19 cellular contexts compared by ENCODE assay signal in the genomic region with DNA sequence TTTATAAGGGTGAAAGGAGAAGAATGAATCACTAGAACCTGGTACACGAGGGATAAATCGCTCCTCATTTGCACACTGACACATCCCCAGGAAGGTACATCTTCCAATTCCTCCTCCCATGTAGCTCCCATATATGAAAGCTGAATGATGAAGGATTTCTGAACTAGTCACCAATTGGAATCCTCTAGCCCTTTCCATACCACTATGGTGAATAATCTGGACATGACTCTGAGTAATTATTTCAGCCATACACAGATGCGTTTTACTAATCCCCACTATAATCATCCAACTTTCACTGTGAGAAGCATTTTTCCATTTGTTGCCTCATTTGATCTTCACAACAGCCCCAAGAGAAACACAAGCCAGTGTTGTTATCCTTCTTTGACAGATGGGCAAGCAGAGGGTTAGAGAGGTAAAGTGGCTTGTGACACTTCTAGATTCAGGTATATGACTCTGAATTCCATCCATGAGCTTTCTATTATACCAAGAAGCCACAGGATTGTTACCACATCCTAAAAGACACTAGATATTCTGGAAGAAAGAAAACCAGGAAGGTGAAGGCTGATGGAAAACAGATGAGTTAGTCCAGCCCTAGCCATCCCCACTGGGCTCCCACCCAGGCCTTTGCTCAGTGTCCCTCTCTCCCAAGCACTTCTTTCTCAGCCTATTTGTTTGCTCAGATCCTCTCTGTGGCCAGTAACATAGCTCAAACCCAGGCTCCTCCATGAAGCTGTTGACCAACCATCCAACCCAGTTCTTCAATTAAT. TPM values are rescaled to one million over a fixed set of nuclear protein-coding genes. Genes with fewer than 3 reads are reported as not detected.
DNase-seq lines count a peak whose midpoint lies in the region; ATAC-seq and TF ChIP-seq lines count a peak whose summit lies in the region.
"Had no signal": no experiment of that assay in that cellular context is flagged by ENCODE, and none has a peak within 500 bp of the region (broad histone marks: within the 10 kb centered on the region; RNA-seq: fewer than 3 reads in every experiment).

No MANE protein-coding gene starts in this region.

- WGBS in SK-N-SH (ENCODE audit: low lambda C conversion rate) = 9% methylated on average over 3 of the region's 3 CpGs
- 72% methylated on average over 3 of the region's 3 CpGs for WGBS in smooth muscle cell (ENCODE audit: low lambda C conversion rate)

- H3F3A ChIP-seq in SK-N-SH (replicated peaks; ENCODE audit: insufficient read depth) = peaks cover 21% of the 10 kb centered on the region
- H3F3A ChIP-seq in smooth muscle cell (ENCODE audit: low read depth) = no peaks in the 10 kb centered on the region

- H2AFZ ChIP-seq in SK-N-SH (ENCODE audit: low read depth) (peak overlapping the region; percentile 13; the same call in 1 of the 2 replicates), fibroblast of lung (ENCODE audit: low read length) (peak overlapping the region; percentile 19), smooth muscle cell (ENCODE audit: low read depth) (no peak overlapping the region)
- H2AFZ ChIP-seq: GM23338 had no signal

- no peaks in the 10 kb centered on the region for H3K9me2 ChIP-seq in SK-N-SH

- H3K9me3 Mint-ChIP-seq in activated T-cell treated with anti-CD3 and anti-CD28 coated beads, Interleukin-2, amount 50 U/mL, for 72 hours = peaks cover 0 to 4% of the 10 kb centered on the region in 2 donors
- H3K9me3 Mint-ChIP-seq in activated T-cell treated with anti-CD3 and anti-CD28 coated beads, Interleukin-2, amount 50 U/mL, for 24 hours = no peaks in the 10 kb centered on the region
- H3K9me3 Mint-ChIP-seq in chondrocyte (ENCODE audit: low read depth) = no peaks in the 10 kb centered on the region
- H3K9me3 Mint-ChIP-seq: endodermal cell, GM23338 had no signal

- H3K27ac ChIP-seq in SK-N-SH (ENCODE audit: low read depth in 2 of 2, low read length in 1 of 2) = peak overlapping the region in 1 of 2 experiments; percentile 81; a peak in 2 of 4 replicates
- H3K27ac ChIP-seq in fibroblast of lung (ENCODE audit: insufficient read depth, low read length) = peak overlapping the region; percentile 76
- peak overlapping the region; percentile 11 for H3K27ac ChIP-seq in smooth muscle cell (ENCODE audit: low read depth)
- H3K27ac ChIP-seq: 22Rv1, cardiac muscle cell, pancreas had no signal

- peaks cover 16% of the 10 kb centered on the region for H3K27me3 Mint-ChIP-seq in activated T-cell treated with anti-CD3 and anti-CD28 coated beads, Interleukin-2, amount 50 U/mL, for 72 hours (ENCODE audit: low read depth)
- H3K27me3 Mint-ChIP-seq in activated T-cell treated with anti-CD3 and anti-CD28 coated beads, Interleukin-2, amount 50 U/mL, for 24 hours = no peaks in the 10 kb centered on the region
- no peaks in the 10 kb centered on the region for H3K27me3 Mint-ChIP-seq in chondrocyte (ENCODE audit: low read depth)

- ATAC-seq in activated T-cell treated with anti-CD3 and anti-CD28 coated beads, Interleukin-2, amount 50 U/mL, for 72 hours (replicated peaks in 1 of 2) = no peak
- ATAC-seq: GM23338, pancreas had no signal

- H3K4me3 ChIP-seq in SK-N-SH (ENCODE audit: low read depth in 2 of 2, low read length in 1 of 2) = no peak overlapping the region
- no peak overlapping the region for H3K4me3 ChIP-seq in fibroblast of lung (replicated peaks in 1 of 4; ENCODE audit: control extremely low read depth in 1 of 4, insufficient read depth in 1 of 4, low read depth in 3 of 4, low read length in 4 of 4)
- H3K4me3 ChIP-seq in smooth muscle cell = no peak overlapping the region
- H3K4me3 ChIP-seq: cardiac muscle cell, GM23338, pancreas had no signal

- no peak overlapping the region for H3K4me3 Mint-ChIP-seq in activated T-cell treated with anti-CD3 and anti-CD28 coated beads, Interleukin-2, amount 50 U/mL, for 72 hours
- no peak overlapping the region for H3K4me3 Mint-ChIP-seq in activated T-cell treated with anti-CD3 and anti-CD28 coated beads, Interleukin-2, amount 50 U/mL, for 24 hours
- no peak overlapping the region for H3K4me3 Mint-ChIP-seq in chondrocyte (ENCODE audit: unreplicated experiment)
- H3K4me3 Mint-ChIP-seq: endodermal cell, GM23338 had no signal

- H3K4me1 ChIP-seq in SK-N-SH (ENCODE audit: control insufficient read depth in 1 of 2, insufficient read depth in 2 of 2, low read depth in 1 of 2, low read length in 1 of 2) (peaks cover 3 to 4% of the 10 kb centered on the region in 2 experiments; a peak in 2 of 4 replicates), fibroblast of lung (ENCODE audit: control insufficient read depth, extremely low read depth, insufficient read depth, low read length) (peaks cover 12% of the 10 kb centered on the region), smooth muscle cell (ENCODE audit: low read depth) (no peaks in the 10 kb centered on the region)

- H3K9me3 ChIP-seq in SK-N-SH (no peaks in the 10 kb centered on the region), fibroblast of lung (ENCODE audit: control insufficient read depth, insufficient read depth, low read depth, low read length) (no peaks in the 10 kb centered on the region), smooth muscle cell (replicated peaks; ENCODE audit: low read depth) (no peaks in the 10 kb centered on the region)
- H3K9me3 ChIP-seq: pancreas had no signal

- no peak for DNase-seq in activated T-cell treated with anti-CD3 and anti-CD28 coated beads, Interleukin-2, amount 50 U/mL, for 72 hours
- DNase-seq in activated T-cell treated with anti-CD3 and anti-CD28 coated beads, Interleukin-2, amount 50 U/mL, for 24 hours = no peak
- DNase-seq in SK-N-SH (no peak), fibroblast of lung (ENCODE audit: low read depth in 2 of 2) (peak; percentile 67 to 94), smooth muscle cell (lab: John Stamatoyannopoulos, UW; ENCODE audit: unreplicated experiment) (no peak), kidney glomerular epithelial cell (lab: John Stamatoyannopoulos, UW) (no peak), chondrocyte (ENCODE audit: low spot score) (no peak)
- DNase-seq in activated CD4-positive, alpha-beta T cell treated with anti-CD3 and anti-CD28 coated beads for 4 hours = no peak
- DNase-seq: activated gamma-delta T cell; COR-L47; endodermal cell; NCI-H2029; NCI-H510A treated with DMSO at 0.1 percent for 48 hours; OCI-M1; pancreas; stimulated activated CD4-positive, alpha-beta T cell treated with anti-CD3 and anti-CD28 coated beads, Interleukin-12 subunit alpha, Interleukin-12 subunit beta, amount 100 ng/mL, for 4 hours had no signal

- H4K20me1 ChIP-seq in SK-N-SH (ENCODE audit: insufficient read depth) (no peaks in the 10 kb centered on the region), fibroblast of lung (ENCODE audit: control insufficient read depth, extremely low read depth, insufficient read depth, low read length) (no peaks in the 10 kb centered on the region), smooth muscle cell (ENCODE audit: low read depth) (no peaks in the 10 kb centered on the region)

- POLR2A ChIA-PET in SK-N-SH (lab: Yijun Ruan, JAX) = no interaction called here

- H3K27me3 ChIP-seq in SK-N-SH (ENCODE audit: insufficient read depth) (no peaks in the 10 kb centered on the region), fibroblast of lung (ENCODE audit: control insufficient read depth, insufficient read depth, low read length) (no peaks in the 10 kb centered on the region), smooth muscle cell (ENCODE audit: low read depth) (no peaks in the 10 kb centered on the region)
- H3K27me3 ChIP-seq: cardiac muscle cell, pancreas had no signal

- H3K79me2 ChIP-seq in SK-N-SH (ENCODE audit: insufficient read depth) (no peaks in the 10 kb centered on the region), fibroblast of lung (ENCODE audit: control insufficient read depth, insufficient read depth, low read length) (no peaks in the 10 kb centered on the region), smooth muscle cell (ENCODE audit: low read depth) (no peaks in the 10 kb centered on the region)

- H3K9ac ChIP-seq in SK-N-SH (peak overlapping the region; percentile 25; the same call in 1 of the 2 replicates), fibroblast of lung (ENCODE audit: insufficient read depth, low read length) (no peak overlapping the region), smooth muscle cell (ENCODE audit: low read depth) (no peak overlapping the region)

- peaks cover 51% of the 10 kb centered on the region for H3K4me1 Mint-ChIP-seq in activated T-cell treated with anti-CD3 and anti-CD28 coated beads, Interleukin-2, amount 50 U/mL, for 72 hours (ENCODE audit: low read depth)
- H3K4me1 Mint-ChIP-seq in activated T-cell treated with anti-CD3 and anti-CD28 coated beads, Interleukin-2, amount 50 U/mL, for 24 hours (ENCODE audit: low read depth) = peaks cover 42% of the 10 kb centered on the region
- H3K4me1 Mint-ChIP-seq in chondrocyte (ENCODE audit: low read depth) = peaks cover 3% of the 10 kb centered on the region

- TF ChIP-seq CTCF in SK-N-SH (IDR thresholded peaks at IDR 0.05) (no peak), fibroblast of lung (conservative IDR thresholded peaks at IDR 0.05 in 1 of 2, IDR thresholded peaks at IDR 0.05 in 1 of 2; ENCODE audit: low read depth in 1 of 2, low read length in 2 of 2) (no peak), smooth muscle cell (IDR thresholded peaks at IDR 0.05; ENCODE audit: borderline replicate concordance, insufficient read depth, poor library complexity, severe bottlenecking) (no peak), chondrocyte (IDR thresholded peaks at IDR 0.05) (no peak)

- H3K27ac Mint-ChIP-seq in activated T-cell treated with anti-CD3 and anti-CD28 coated beads, Interleukin-2, amount 50 U/mL, for 72 hours = peak overlapping the region; percentile 33
- H3K27ac Mint-ChIP-seq in activated T-cell treated with anti-CD3 and anti-CD28 coated beads, Interleukin-2, amount 50 U/mL, for 24 hours = no peak overlapping the region
- H3K27ac Mint-ChIP-seq in chondrocyte (ENCODE audit: unreplicated experiment) = no peak overlapping the region
- H3K27ac Mint-ChIP-seq: endodermal cell, GM23338 had no signal

- H3K36me3 Mint-ChIP-seq in activated T-cell treated with anti-CD3 and anti-CD28 coated beads, Interleukin-2, amount 50 U/mL, for 72 hours (ENCODE audit: insufficient read depth in 2 of 2) = peaks cover 0 to 11% of the 10 kb centered on the region in 2 donors
- no peaks in the 10 kb centered on the region for H3K36me3 Mint-ChIP-seq in activated T-cell treated with anti-CD3 and anti-CD28 coated beads, Interleukin-2, amount 50 U/mL, for 24 hours (ENCODE audit: low read depth)
- H3K36me3 Mint-ChIP-seq in chondrocyte (ENCODE audit: low read depth) = no peaks in the 10 kb centered on the region

- TF ChIP-seq EP300 in SK-N-SH (IDR thresholded peaks at IDR 0.05; ENCODE audit: borderline replicate concordance in 1 of 2, low read depth in 1 of 2, low read length in 1 of 2) = peak in 1 of 2 experiments; percentile 49; a peak in 2 of 4 replicates

- CTCF ChIA-PET in SK-N-SH (lab: Yijun Ruan, JAX) = interaction anchor here (1.0 to 3.5 kb wide), 3 partner anchors 20 to 28 kb away, joined by 3 to 17 read pairs (median 3); no protein-coding TSS in a partner anchor

- no peak for TF ChIP-seq RAD21 in SK-N-SH (IDR thresholded peaks at IDR 0.05; ENCODE audit: low read length)

- H3K36me3 ChIP-seq in SK-N-SH (replicated peaks in 1 of 2; ENCODE audit: control insufficient read depth in 1 of 2, insufficient read depth in 2 of 2, low read length in 1 of 2) (no peaks in the 10 kb centered on the region), fibroblast of lung (ENCODE audit: control insufficient read depth, insufficient read depth, low read length) (no peaks in the 10 kb centered on the region), smooth muscle cell (ENCODE audit: low read depth) (no peaks in the 10 kb centered on the region)
- H3K36me3 ChIP-seq: cardiac muscle cell, pancreas had no signal

- peak overlapping the region; percentile 41 for H3K4me2 ChIP-seq in SK-N-SH
- H3K4me2 ChIP-seq in fibroblast of lung (ENCODE audit: extremely low read depth, insufficient read depth, low read length) = peak overlapping the region; percentile 68
- no peak overlapping the region for H3K4me2 ChIP-seq in smooth muscle cell
- H3K4me2 ChIP-seq: GM23338 had no signal

RNA-seq across cellular contexts. Expression of a gene that starts 22.2 kb away (rescaled TPM):
- total RNA-seq in activated T-cell treated with anti-CD3 and anti-CD28 coated beads, Interleukin-2, amount 50 U/mL, for 72 hours = 100 to 1,000 TPM; 106 to 118 TPM
- polyA plus RNA-seq in SK-N-SH (2012; rRNA removed) (13.8 and 14.0 TPM in 2 replicates), fibroblast of lung (7.5 and 12.7 TPM in 2 replicates), smooth muscle cell (16.8 and 18.3 TPM in 2 replicates)
- polyA plus RNA-seq in SK-N-SH (2012; cell fraction: cytosol; rRNA removed) = 6.0 and 7.6 TPM in 2 replicates
- 71.7 and 72.8 TPM in 2 replicates for polyA plus RNA-seq in SK-N-SH (2012; cell fraction: nucleus; rRNA removed)
- total RNA-seq in fibroblast of lung (32.6 and 46.6 TPM in 2 replicates), smooth muscle cell (30.8 and 39.1 TPM in 2 replicates), chondrocyte (45.2 to 46.7 TPM (median 46.0 TPM) in 3 replicates)
- polyA plus RNA-seq in fibroblast of lung (2012) = 27.7 and 33.0 TPM in 2 replicates
- polyA minus RNA-seq in fibroblast of lung (ENCODE audit: low replicate concordance) = 51.8 and 79.4 TPM in 2 replicates

Comparison
In these comparisons a context has a peak if more than half of its experiments do, and no peak if none do; other contexts are left out.
1. DNase-seq: peak in fibroblast of lung (2 of 2); none in activated T-cell treated with anti-CD3 and anti-CD28 coated beads, Interleukin-2, amount 50 U/mL, for 72 hours (0 of 2), activated T-cell treated with anti-CD3 and anti-CD28 coated beads, Interleukin-2, amount 50 U/mL, for 24 hours (single experiment), SK-N-SH (single experiment), smooth muscle cell (single experiment), kidney glomerular epithelial cell (single experiment), chondrocyte (single experiment) and activated CD4-positive, alpha-beta T cell treated with anti-CD3 and anti-CD28 coated beads for 4 hours (0 of 2).